ENCODE assay signal across 16 cellular contexts in the genomic region with DNA sequence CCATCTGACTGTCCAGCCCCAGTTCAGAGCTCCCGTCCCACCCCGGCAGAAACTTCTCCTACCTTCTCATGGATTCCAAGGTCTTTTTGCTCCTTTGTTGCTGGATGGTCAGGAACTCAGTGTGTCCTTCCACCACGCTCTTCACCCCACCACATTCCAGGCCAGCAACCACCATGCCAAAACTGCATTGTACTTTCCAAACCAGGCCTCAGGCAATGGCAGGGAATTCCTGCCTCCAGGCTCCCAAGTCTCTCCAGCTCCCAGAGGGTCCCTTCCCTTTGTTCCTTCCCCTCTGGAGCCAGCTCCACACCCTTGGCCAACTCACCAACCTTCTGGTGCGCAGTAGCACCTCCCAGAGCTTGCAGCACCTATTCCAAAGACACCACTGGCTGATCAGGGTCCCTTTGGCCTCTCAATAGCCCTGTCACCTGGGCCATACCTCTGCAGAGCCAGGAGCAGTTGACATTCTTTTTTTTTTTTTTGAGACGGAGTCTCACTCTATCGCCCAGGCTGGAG. TPM values are rescaled to one million over a fixed set of nuclear protein-coding genes. Genes with fewer than 3 reads are reported as not detected.
A peak's percentile ranks its signal among the peaks of the same experiment; 100 is the strongest.
DNase-seq lines count a peak whose midpoint lies in the region; ATAC-seq and TF ChIP-seq lines count a peak whose summit lies in the region.
"Had no signal": no experiment of that assay in that cellular context is flagged by ENCODE, and none has a peak within 500 bp of the region (broad histone marks: within the 10 kb centered on the region; RNA-seq: fewer than 3 reads in every experiment).

No MANE protein-coding gene starts in this region.

- no peaks in the 10 kb centered on the region for H3K36me3 ChIP-seq in GM23338 (ENCODE audit: insufficient read depth)

- H3K4me1 Mint-ChIP-seq in GM23338, result peaks cover 29% of the 10 kb centered on the region
- H3K4me1 Mint-ChIP-seq in activated CD4-positive, alpha-beta memory T cell treated with anti-CD3 and anti-CD28 coated beads for 36 hours (ENCODE audit: low read depth), result peaks cover 6% of the 10 kb centered on the region

- no peak overlapping the region for H3K4me3 Mint-ChIP-seq in GM23338
- no peak overlapping the region for H3K4me3 Mint-ChIP-seq in activated CD4-positive, alpha-beta memory T cell treated with anti-CD3 and anti-CD28 coated beads for 36 hours
- H3K4me3 Mint-ChIP-seq: activated CD4-positive, alpha-beta T cell treated with anti-CD3 and anti-CD28 coated beads, Interleukin-2, amount 10 ng/mL, durations not matched to agents 24 days and 14 days had no signal

- no peaks in the 10 kb centered on the region for H4K20me1 ChIP-seq in GM23338 (replicated peaks; ENCODE audit: insufficient read depth)

- H2AFZ ChIP-seq in GM23338, result no peak overlapping the region

- H3K36me3 Mint-ChIP-seq in GM23338 (ENCODE audit: low read depth), result no peaks in the 10 kb centered on the region; the same call in 2 of the 3 replicates
- H3K36me3 Mint-ChIP-seq in activated CD4-positive, alpha-beta memory T cell treated with anti-CD3 and anti-CD28 coated beads for 36 hours, result no peaks in the 10 kb centered on the region

- peaks cover under 1% of the 10 kb centered on the region; the same call in 1 of the 2 replicates for H3K79me2 ChIP-seq in GM23338 (replicated peaks; ENCODE audit: insufficient read depth)

- POLR2A ChIA-PET in RWPE1 (lab: Yijun Ruan, JAX; ENCODE audit: low non-redundant PET), result no interaction called here
- POLR2A ChIA-PET in activated CD4-positive, alpha-beta memory T cell treated with anti-CD3 and anti-CD28 coated beads for 36 hours (lab: Charles Lee), result no interaction called here

- peaks cover 19% of the 10 kb centered on the region for H3K4me1 ChIP-seq in GM23338 (ENCODE audit: insufficient read depth)
- H3K4me1 ChIP-seq in foreskin keratinocyte, result peaks cover 16% of the 10 kb centered on the region
- H3K4me1 ChIP-seq: testis had no signal

- intact Hi-C loops in activated CD4-positive, alpha-beta memory T cell treated with anti-CD3 and anti-CD28 coated beads for 36 hours (cut with micrococcal nuclease), result no loop called here

- H3K27ac ChIP-seq in GM23338 (ENCODE audit: low read depth) (no peak overlapping the region), RWPE1 (peak overlapping the region; percentile 92), foreskin keratinocyte (peak overlapping the region; percentile 98), skin epidermis (peak overlapping the region in 11 of 21 experiments; percentile 7 to 79 (median 50))
- H3K27ac ChIP-seq: dorsolateral prefrontal cortex, testis had no signal

- peaks cover 6% of the 10 kb centered on the region for H3K27me3 Mint-ChIP-seq in GM23338 (ENCODE audit: insufficient read depth, low read depth, poor library complexity)
- no peaks in the 10 kb centered on the region for H3K27me3 Mint-ChIP-seq in activated CD4-positive, alpha-beta memory T cell treated with anti-CD3 and anti-CD28 coated beads for 36 hours
- H3K27me3 Mint-ChIP-seq: activated CD4-positive, alpha-beta T cell treated with anti-CD3 and anti-CD28 coated beads, Interleukin-2, amount 10 ng/mL, durations not matched to agents 24 days and 14 days had no signal

- H3K27ac Mint-ChIP-seq in GM23338, result peak overlapping the region; percentile 54; the same call in 1 of the 2 replicates
- H3K27ac Mint-ChIP-seq in activated CD4-positive, alpha-beta memory T cell treated with anti-CD3 and anti-CD28 coated beads for 36 hours, result no peak overlapping the region
- H3K27ac Mint-ChIP-seq: activated CD4-positive, alpha-beta T cell treated with anti-CD3 and anti-CD28 coated beads, Interleukin-2, amount 10 ng/mL, durations not matched to agents 24 days and 14 days had no signal

- ATAC-seq in GM23338, result no peak
- ATAC-seq in foreskin keratinocyte, result no peak

- H3F3A ChIP-seq in GM23338 (replicated peaks; ENCODE audit: low read depth), result no peaks in the 10 kb centered on the region

- DNase-seq in GM23338 (ENCODE audit: low spot score), result no peak
- no peak for DNase-seq in RWPE1 (ENCODE audit: low spot score)
- peak in 1 of 2 donors; percentile 49 for DNase-seq in foreskin keratinocyte
- DNase-seq in iPS-NIHi7 (ENCODE audit: extremely low spot score), result no peak
- no peak for DNase-seq in DMS114 treated with DMSO at 0.1 percent for 48 hours (lab: John Stamatoyannopoulos, UW; ENCODE audit: unreplicated experiment)
- DNase-seq in activated CD4-positive, alpha-beta memory T cell treated with anti-CD3 and anti-CD28 coated beads for 36 hours, result no peak
- DNase-seq: activated CD4-positive, alpha-beta T cell treated with anti-CD3 and anti-CD28 coated beads, Interleukin-2, amount 10 ng/mL, durations not matched to agents 24 days and 14 days; activated effector memory CD4-positive, alpha-beta T cell treated with anti-CD3 and anti-CD28 coated beads, Interleukin-2, amount 50 U/mL, for 16 hours; C1 segment of cervical spinal cord; dorsolateral prefrontal cortex; NCI-H2029; NCI-H526 treated with DMSO at 0.1 percent for 48 hours; occipital lobe; T-helper 9 cell; testis had no signal

- H3K9me2 ChIP-seq in GM23338 (ENCODE audit: insufficient read depth), result no peaks in the 10 kb centered on the region; the same call in 1 of the 2 replicates

- H3K9me3 Mint-ChIP-seq in GM23338, result no peaks in the 10 kb centered on the region
- H3K9me3 Mint-ChIP-seq in activated CD4-positive, alpha-beta memory T cell treated with anti-CD3 and anti-CD28 coated beads for 36 hours, result no peaks in the 10 kb centered on the region
- H3K9me3 Mint-ChIP-seq: activated CD4-positive, alpha-beta T cell treated with anti-CD3 and anti-CD28 coated beads, Interleukin-2, amount 10 ng/mL, durations not matched to agents 24 days and 14 days had no signal

- H3K27me3 ChIP-seq in GM23338 (ENCODE audit: insufficient read depth) (no peaks in the 10 kb centered on the region), foreskin keratinocyte (no peaks in the 10 kb centered on the region)
- H3K27me3 ChIP-seq: dorsolateral prefrontal cortex, testis had no signal

- H3K4me3 ChIP-seq in GM23338, result no peak overlapping the region
- no peak overlapping the region for H3K4me3 ChIP-seq in skin epidermis
- H3K4me3 ChIP-seq: dorsolateral prefrontal cortex, testis had no signal

- TF ChIP-seq CTCF in GM23338 (conservative IDR thresholded peaks at IDR 0.05; ENCODE audit: low read depth in 2 of 2) (no peak), RWPE1 (conservative IDR thresholded peaks at IDR 0.05; ENCODE audit: low read depth) (no peak), foreskin keratinocyte (conservative IDR thresholded peaks at IDR 0.05) (no peak)

- CTCF ChIA-PET in RWPE1 (lab: Yijun Ruan, JAX), result interaction anchor here (0.6 to 1.3 kb wide), 2 partner anchors 13 to 105 kb away, joined by 3 read pairs; no protein-coding TSS in a partner anchor
- CTCF ChIA-PET in activated CD4-positive, alpha-beta memory T cell treated with anti-CD3 and anti-CD28 coated beads for 36 hours (lab: Charles Lee), result no interaction called here

- no peak overlapping the region for H3K4me2 ChIP-seq in GM23338

TF ChIP-seq in GM23338, 12 proteins besides CTCF, POLR2A, EP300 and RAD21:
- TF ChIP-seq NANOG (IDR thresholded peaks at IDR 0.05; ENCODE audit: borderline replicate concordance), result no peak
- TF ChIP-seq ZNF331 (CRISPR knock-in tag; IDR thresholded peaks at IDR 0.05; ENCODE audit: low read depth), result no peak
- TF ChIP-seq ETS1 (IDR thresholded peaks at IDR 0.05), result no peak
- TF ChIP-seq CREB1 (CRISPR knock-in tag; IDR thresholded peaks at IDR 0.05; ENCODE audit: low read depth), result no peak
- no peak for TF ChIP-seq ZNF114 (CRISPR knock-in tag; IDR thresholded peaks at IDR 0.05)
- TF ChIP-seq EZH2phosphoT487 (IDR thresholded peaks at IDR 0.05; ENCODE audit: unreplicated experiment), result no peak

RNA-seq across cellular contexts. Expression of gene CHMP1B, which starts 8.1 kb away (rescaled TPM):
- 47.4 and 52.1 TPM in 2 replicates for total RNA-seq in GM23338 (2014; rRNA removed; shearing (Covaris generic))
- polyA plus RNA-seq in GM23338 (2016; fragmentation: Nextera tagmentation; extraction: Ambion mirVana) (38.5 and 41.8 TPM in 2 replicates), foreskin keratinocyte (19.2 and 21.9 TPM in 2 replicates)
- total RNA-seq in foreskin keratinocyte, result 29.1 and 31.8 TPM in 2 replicates
- total RNA-seq in activated CD4-positive, alpha-beta memory T cell treated with anti-CD3 and anti-CD28 coated beads for 36 hours, result 10 to 100 TPM; 21.2 to 22.0 TPM

RNA-seq across cellular contexts. Expression of gene MPPE1, which starts 48.8 kb away (rescaled TPM):
- 18.8 and 29.8 TPM in 2 replicates for total RNA-seq in GM23338 (2014; rRNA removed; shearing (Covaris generic))
- 24.6 and 25.1 TPM in 2 replicates for polyA plus RNA-seq in GM23338 (2016; fragmentation: Nextera tagmentation; extraction: Ambion mirVana)
- total RNA-seq in foreskin keratinocyte, result 14.4 and 19.1 TPM in 2 replicates
- 14.1 and 16.4 TPM in 2 replicates for polyA plus RNA-seq in foreskin keratinocyte
- total RNA-seq in activated CD4-positive, alpha-beta memory T cell treated with anti-CD3 and anti-CD28 coated beads for 36 hours, result 10 to 100 TPM; 34.0 to 35.4 TPM
